ENCODE assay signal across 14 cellular contexts in the genomic region with DNA sequence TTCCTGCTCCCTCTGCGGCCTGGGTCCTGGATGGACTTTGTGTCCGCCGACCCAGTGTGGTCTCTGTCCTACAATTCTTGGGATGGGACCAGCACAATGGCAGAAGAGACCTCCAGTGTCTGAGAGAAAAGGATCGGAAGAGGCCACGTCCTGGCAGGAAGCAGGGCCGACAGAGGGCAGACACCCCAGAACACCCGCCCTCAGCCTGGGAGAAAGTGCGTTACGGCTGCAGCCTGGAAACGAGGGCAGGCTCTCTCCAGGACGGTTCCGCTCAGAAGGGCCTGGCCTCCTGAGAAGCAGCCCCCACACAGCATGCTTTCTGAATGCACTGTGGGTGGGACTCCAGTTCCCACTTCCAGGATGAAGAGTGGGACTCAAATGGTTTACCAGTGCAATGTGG. TPM values are rescaled to one million over a fixed set of nuclear protein-coding genes. Genes with fewer than 3 reads are reported as not detected.
A peak's percentile ranks its signal among the peaks of the same experiment; 100 is the strongest.
DNase-seq lines count a peak whose midpoint lies in the region; ATAC-seq, FAIRE-seq and TF ChIP-seq lines count a peak whose summit lies in the region.
"Had no signal": no experiment of that assay in that cellular context is flagged by ENCODE, and none has a peak within 500 bp of the region (broad histone marks: within the 10 kb centered on the region; RNA-seq: fewer than 3 reads in every experiment).

No MANE protein-coding gene starts in this region.

- WGBS in adrenal gland, 4 donors, result 60 to 76% (median 65%) methylated on average over 6 to 12 of the region's 12 CpGs
- 83 to 85% methylated on average over 12 of the region's 12 CpGs for WGBS in sigmoid colon, 2 donors

- TF ChIP-seq CTCF in A673 (conservative IDR thresholded peaks at IDR 0.05; ENCODE audit: low read depth, low read length) (no peak), adrenal gland (IDR thresholded peaks at IDR 0.05) (no peak), kidney (IDR thresholded peaks at IDR 0.05; ENCODE audit: borderline replicate concordance, extremely low read depth, insufficient read depth) (no peak), sigmoid colon (IDR thresholded peaks at IDR 0.05) (no peak), GM13977 (IDR thresholded peaks at IDR 0.05; ENCODE audit: extremely low read depth, insufficient read depth, missing control alignments) (no peak)

- no TSS peak for BruUV-seq in A673 (replicated peaks; lab: Mats Ljungman, UMichigan)

- H3K36me3 ChIP-seq in A673 (ENCODE audit: insufficient read depth, low read length, poor library complexity, severe bottlenecking) (peaks cover 53% of the 10 kb centered on the region), adrenal gland (replicated peaks in 1 of 2) (peaks cover 0 to 52% of the 10 kb centered on the region in 2 donors), kidney (ENCODE audit: control insufficient read depth in 1 of 2, insufficient read depth in 2 of 2, low read length in 2 of 2) (peaks cover 36 to 49% of the 10 kb centered on the region in 2 donors), sigmoid colon (peaks cover 40 to 58% (median 40%) of the 10 kb centered on the region in 4 donors)

- H3K9me3 ChIP-seq in A673 (ENCODE audit: low read depth, low read length, poor library complexity, severe bottlenecking), result no peaks in the 10 kb centered on the region
- H3K9me3 ChIP-seq in adrenal gland (replicated peaks in 1 of 3), result no peaks in the 10 kb centered on the region
- H3K9me3 ChIP-seq in kidney (ENCODE audit: control insufficient read depth in 1 of 2, low read length in 2 of 2), result no peaks in the 10 kb centered on the region
- H3K9me3 ChIP-seq in sigmoid colon, result no peaks in the 10 kb centered on the region
- H3K9me3 ChIP-seq: suprapubic skin had no signal

- intact Hi-C loops in A673 (cut with micrococcal nuclease; ENCODE audit: unreplicated experiment) (loop anchor here (10.0 kb wide), 1 partner anchor 501 kb away; no protein-coding TSS in a partner anchor), adrenal gland (cut with DNase I) (no loop called here), kidney (cut with DNase I) (no loop called here), sigmoid colon (cut with DNase I) (no loop called here)

- peaks cover 16% of the 10 kb centered on the region for H3K4me1 ChIP-seq in A673 (ENCODE audit: insufficient read depth, low read length, poor library complexity, severe bottlenecking)
- peaks cover 18 to 37% of the 10 kb centered on the region in 2 donors for H3K4me1 ChIP-seq in adrenal gland (replicated peaks in 1 of 2)
- peaks cover 0 to 15% of the 10 kb centered on the region in 2 donors for H3K4me1 ChIP-seq in kidney (ENCODE audit: control insufficient read depth in 1 of 2, insufficient read depth in 1 of 2, low read depth in 1 of 2, low read length in 2 of 2)
- H3K4me1 ChIP-seq in sigmoid colon, result peaks cover 0 to 87% (median 65%) of the 10 kb centered on the region in 4 donors

- TF ChIP-seq POLR2A in adrenal gland (IDR thresholded peaks at IDR 0.05), result no peak
- no peak for TF ChIP-seq POLR2A in sigmoid colon (IDR thresholded peaks at IDR 0.05)

- H3K27ac ChIP-seq in A673 (ENCODE audit: low read depth, low read length, poor library complexity, severe bottlenecking) (peak overlapping the region; percentile 45), adrenal gland (peak overlapping the region in 4 of 5 donors; percentile 54 to 84 (median 72)), kidney (ENCODE audit: low read depth in 2 of 2, low read length in 2 of 2) (peak overlapping the region; percentile 61 to 73), sigmoid colon (peak overlapping the region; percentile 55 to 76 (median 72))
- H3K27ac ChIP-seq: suprapubic skin had no signal

- no peak overlapping the region for H3K4me3 ChIP-seq in A673 (ENCODE audit: low read depth, low read length, poor library complexity, severe bottlenecking)
- no peak overlapping the region for H3K4me3 ChIP-seq in adrenal gland
- no peak overlapping the region for H3K4me3 ChIP-seq in kidney (ENCODE audit: low read length in 2 of 2)
- no peak overlapping the region for H3K4me3 ChIP-seq in sigmoid colon
- H3K4me3 ChIP-seq: suprapubic skin had no signal

- in situ Hi-C loops in GM13977 (cut with MboI; ENCODE audit: low pct_unique_long_range_greater_than_20kb, low sequenced_read_pairs, unreplicated experiment), result no loop called here

- CTCF ChIA-PET in A673 (lab: Charles Lee), result no interaction called here

- H3K27me3 ChIP-seq in A673 (replicated peaks; ENCODE audit: insufficient read depth, low read depth, low read length, poor library complexity) (no peaks in the 10 kb centered on the region), adrenal gland (no peaks in the 10 kb centered on the region), sigmoid colon (no peaks in the 10 kb centered on the region)
- H3K27me3 ChIP-seq: suprapubic skin had no signal

- DNase-seq in A673 (ENCODE audit: low spot score) (no peak), adrenal gland (peak in 1 of 7 donors; percentile 24), kidney (peak; percentile 78), sigmoid colon (peak; percentile 73), GM13977 (ENCODE audit: low spot score) (no peak), NCI-H187 (lab: John Stamatoyannopoulos, UW) (no peak)
- DNase-seq in stimulated activated CD4-positive, alpha-beta T cell treated with anti-CD3 and anti-CD28 coated beads, Interleukin-2, amount 100 ng/mL, for 48 hours, result no peak
- DNase-seq: activated naive CD4-positive, alpha-beta T cell treated with anti-CD3 and anti-CD28 coated beads, Interleukin-2, amount 10 ng/mL, durations not matched to agents 7 days and 5 days; retina had no signal

- no peak for FAIRE-seq in kidney (lab: Jason Lieb, UNC)
- FAIRE-seq: colon, D721Med had no signal

- no peak overlapping the region for H3K9ac ChIP-seq in kidney (ENCODE audit: low read length in 2 of 2)

- POLR2A ChIA-PET in A673 (lab: Charles Lee; ENCODE audit: low non-redundant PET), result no interaction called here

- no peak for ATAC-seq in HG03045 (IDR thresholded peaks at IDR 0.05; ENCODE audit: unreplicated experiment)

- no peak for TF ChIP-seq EP300 in sigmoid colon (IDR thresholded peaks at IDR 0.05)

RNA-seq across cellular contexts. Expression of a gene that starts 35.5 kb away (rescaled TPM):
- 0.52 and 0.82 TPM in 2 replicates for total RNA-seq in A673 (2021)
- 1 to 10 TPM; 1.5 to 7.0 (median 2.5) TPM for total RNA-seq in adrenal gland
- 1 to 10 TPM; 1.2 to 6.7 (median 5.1) TPM for polyA plus RNA-seq in adrenal gland
- 1.8 TPM for total RNA-seq in kidney
- 9.2 TPM for polyA plus RNA-seq in kidney (ENCODE audit: insufficient read depth, low read depth, low replicate concordance)
- total RNA-seq in sigmoid colon, result 1 to 10 TPM; 1.4 to 6.5 (median 4.3) TPM
- polyA plus RNA-seq in sigmoid colon, result 1 to 10 TPM in 1 of 3 donors, not detected in 2; 1.5 TPM
- total RNA-seq: SK-MEL-5 had no signal

Comparison
In these comparisons a context has a peak if more than half of its experiments do, and no peak if none do; other contexts are left out.
1. DNase-seq: peak in kidney (single experiment) and sigmoid colon (single experiment); none in A673 (single experiment), GM13977 (single experiment), NCI-H187 (0 of 2) and stimulated activated CD4-positive, alpha-beta T cell treated with anti-CD3 and anti-CD28 coated beads, Interleukin-2, amount 100 ng/mL, for 48 hours (0 of 2).
2. Peak in every context shown above with its lines, with median percentiles within 50 percentile points of each other: H3K27ac ChIP-seq.